1 cellular context compared by ENCODE assay signal in the genomic region with DNA sequence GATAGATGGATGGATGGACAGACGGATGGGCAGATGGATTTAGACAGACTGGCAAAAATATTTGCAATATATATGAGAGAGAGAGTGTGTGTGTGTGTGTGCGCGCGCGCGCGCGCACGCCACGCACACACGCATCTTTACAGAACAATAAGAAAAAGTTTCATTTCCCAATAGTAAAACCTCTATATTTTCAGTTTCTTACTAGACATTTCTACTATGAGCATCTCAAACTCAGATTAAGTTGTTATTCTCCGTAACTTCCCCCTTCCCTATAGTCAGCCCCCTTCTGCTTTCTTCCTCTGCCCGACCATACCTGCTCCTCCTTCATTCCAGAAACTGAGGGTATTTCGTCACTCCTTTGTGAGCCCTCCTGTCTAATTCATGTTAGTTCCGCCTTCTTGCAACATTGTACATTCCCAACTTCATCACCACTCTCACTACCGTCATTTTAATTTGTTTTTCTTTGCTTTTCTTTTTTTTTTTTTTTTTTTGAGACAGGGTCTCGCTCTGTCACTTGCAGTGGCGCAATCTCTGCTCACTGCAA.
TF ChIP-seq lines count a peak whose summit lies in the region.

No MANE protein-coding gene starts in this region.

TF ChIP-seq in HepG2, 621 proteins besides CTCF, POLR2A, EP300 and RAD21:
- TF ChIP-seq CEBPG (CRISPR knock-in tag; IDR thresholded peaks at IDR 0.05): peak; percentile 41; the same call in 1 of the 2 replicates
- no peak for TF ChIP-seq SAFB2 (CRISPR knock-in tag; IDR thresholded peaks at IDR 0.05; ENCODE audit: borderline replicate concordance, low read depth)
- TF ChIP-seq ZNF75D (CRISPR knock-in tag; IDR thresholded peaks at IDR 0.05; ENCODE audit: borderline replicate concordance): no peak
- no peak for TF ChIP-seq YY1 (IDR thresholded peaks at IDR 0.05; ENCODE audit: insufficient read depth, insufficient replicate concordance, low read depth, low read length)
- TF ChIP-seq ZNF660 (CRISPR knock-in tag; IDR thresholded peaks at IDR 0.05; ENCODE audit: borderline replicate concordance, low read depth): no peak
- peak; percentile 27; the same call in 1 of the 2 replicates for TF ChIP-seq CEBPB (IDR thresholded peaks at IDR 0.05; ENCODE audit: borderline replicate concordance, low read depth, low read length)
